Comparison of ENCODE assay signal across 8 cellular contexts in the genomic region with DNA sequence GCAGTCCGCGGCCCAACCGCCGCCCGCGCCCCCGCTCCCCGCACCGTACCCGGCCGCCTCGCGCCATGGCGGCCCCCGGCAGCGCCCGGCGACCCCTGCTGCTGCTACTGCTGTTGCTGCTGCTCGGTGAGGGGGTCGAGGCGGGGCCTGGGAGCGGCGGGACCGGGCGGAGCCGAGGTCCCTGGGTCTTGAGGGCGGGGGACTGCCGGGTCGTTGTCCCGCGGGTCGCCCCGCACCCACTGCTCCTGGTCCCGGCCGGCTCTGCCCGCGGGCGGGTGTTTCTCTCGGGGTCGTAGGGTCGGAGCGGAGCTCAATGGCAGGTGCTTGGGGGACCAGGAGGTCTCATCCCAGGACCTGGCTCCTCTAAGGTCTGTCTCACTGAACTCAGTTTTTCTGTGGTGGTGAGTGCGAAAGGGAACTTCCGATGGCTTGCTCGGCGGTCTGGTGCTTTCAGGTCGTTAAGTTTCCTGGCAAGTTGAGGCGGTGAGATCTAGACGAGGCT. TPM values are rescaled to one million over a fixed set of nuclear protein-coding genes. Genes with fewer than 3 reads are reported as not detected.
A peak's percentile ranks its signal among the peaks of the same experiment; 100 is the strongest.
DNase-seq lines count a peak whose midpoint lies in the region; ATAC-seq and TF ChIP-seq lines count a peak whose summit lies in the region.

No MANE protein-coding gene starts in this region.

- POLR2A ChIA-PET in HEK293T (lab: Yijun Ruan, JAX) (interaction anchor here (0.5 to 0.6 kb wide), 2 partner anchors 14 to 20 kb away, joined by 3 read pairs; no protein-coding TSS in a partner anchor), OCI-LY7 (lab: Charles Lee) (interaction anchor here (0.6 kb wide), 1 partner anchor 154 kb away, joined by 5 read pairs; no protein-coding TSS in a partner anchor)

- H3K4me3 ChIP-seq in OCI-LY7 (ENCODE audit: low read depth, low read length, poor library complexity, severe bottlenecking) (peak overlapping the region; percentile 90), iPS-11a (ENCODE audit: low read depth, low read length) (peak overlapping the region; percentile 95)

- TF ChIP-seq CTCF in OCI-LY7 (conservative IDR thresholded peaks at IDR 0.05; ENCODE audit: low read length) = no peak

- H3K27ac ChIP-seq in OCI-LY7 (ENCODE audit: low read depth, low read length, poor library complexity, severe bottlenecking) = no peak overlapping the region

- peaks cover 4% of the 10 kb centered on the region; the same call in 1 of the 2 replicates for H4K20me1 ChIP-seq in OCI-LY7 (ENCODE audit: insufficient read depth, low read length)

- H3K4me2 ChIP-seq in OCI-LY7 (ENCODE audit: low read length) = peak overlapping the region; percentile 95

- CTCF ChIA-PET in HEK293T (lab: Yijun Ruan, JAX) (no interaction called here), OCI-LY7 (lab: Charles Lee; ENCODE audit: unreplicated experiment) (no interaction called here)
- CTCF ChIA-PET in activated naive CD4-positive, alpha-beta T cell treated with anti-CD3 and anti-CD28 coated beads for 36 hours (lab: Charles Lee) = interaction anchor here (0.5 to 1.2 kb wide), 2 partner anchors 88 to 188 kb away, joined by 3 read pairs; a partner anchor contains a TSS

- no TSS peak for BruUV-seq in OCI-LY7 (replicated peaks; lab: Mats Ljungman, UMichigan)

- peaks cover 24% of the 10 kb centered on the region for H3K79me2 ChIP-seq in OCI-LY7 (ENCODE audit: insufficient read depth, low read depth, low read length)

- no peaks in the 10 kb centered on the region for H3K36me3 ChIP-seq in OCI-LY7 (ENCODE audit: insufficient read depth, low read length)

- DNase-seq in HEK293T (ENCODE audit: extremely low spot score) (peak; percentile 9), OCI-LY7 (ENCODE audit: low spot score) (no peak), NCI-H2227 treated with DMSO at 0.1 percent for 48 hours (lab: John Stamatoyannopoulos, UW) (no peak), KG1 (lab: John Stamatoyannopoulos, UW) (no peak)
- DNase-seq in activated naive CD4-positive, alpha-beta T cell treated with anti-CD3 and anti-CD28 coated beads for 36 hours = peak; percentile 42
- DNase-seq in stimulated activated CD4-positive, alpha-beta T cell treated with anti-CD3 and anti-CD28 coated beads, Interleukin-15, amount 100 ng/mL, for 48 hours (ENCODE audit: low read depth in 2 of 2) = peak; percentile 10 to 13

- H3K27ac Mint-ChIP-seq in activated naive CD4-positive, alpha-beta T cell treated with anti-CD3 and anti-CD28 coated beads for 36 hours = peak overlapping the region; percentile 79

- H2AFZ ChIP-seq in OCI-LY7 (ENCODE audit: low read length) = no peak overlapping the region

- no peaks in the 10 kb centered on the region for H3K9me2 ChIP-seq in OCI-LY7 (ENCODE audit: insufficient read depth, low read length)

- H3K9me3 Mint-ChIP-seq in activated naive CD4-positive, alpha-beta T cell treated with anti-CD3 and anti-CD28 coated beads for 36 hours = no peaks in the 10 kb centered on the region

- peak; percentile 38 for ATAC-seq in GM18498 (IDR thresholded peaks at IDR 0.05; ENCODE audit: unreplicated experiment)

- H3K4me1 Mint-ChIP-seq in activated naive CD4-positive, alpha-beta T cell treated with anti-CD3 and anti-CD28 coated beads for 36 hours (ENCODE audit: low read depth) = peaks cover 26% of the 10 kb centered on the region

- intact Hi-C loops in OCI-LY7 (cut with micrococcal nuclease; ENCODE audit: unreplicated experiment) = loop anchor here (1.0 to 5.0 kb wide), 4 partner anchors 87 to 193 kb away; a partner anchor contains a TSS
- intact Hi-C loops in activated naive CD4-positive, alpha-beta T cell treated with anti-CD3 and anti-CD28 coated beads for 36 hours (cut with micrococcal nuclease) = loop anchor here (1.0 to 5.0 kb wide), 5 partner anchors 89 to 355 kb away; a partner anchor contains a TSS

- peak overlapping the region; percentile 90 for H3K4me3 Mint-ChIP-seq in activated naive CD4-positive, alpha-beta T cell treated with anti-CD3 and anti-CD28 coated beads for 36 hours

- peaks cover 5% of the 10 kb centered on the region for H3K27me3 Mint-ChIP-seq in activated naive CD4-positive, alpha-beta T cell treated with anti-CD3 and anti-CD28 coated beads for 36 hours (ENCODE audit: low read depth)

- H3K4me1 ChIP-seq in OCI-LY7 (ENCODE audit: insufficient read depth, low read length, poor library complexity, severe bottlenecking) = peaks cover 11% of the 10 kb centered on the region

- no peaks in the 10 kb centered on the region for H3K9me3 ChIP-seq in OCI-LY7 (ENCODE audit: low read length)

- H3K36me3 Mint-ChIP-seq in activated naive CD4-positive, alpha-beta T cell treated with anti-CD3 and anti-CD28 coated beads for 36 hours (ENCODE audit: low read depth) = peaks cover 6% of the 10 kb centered on the region

TF ChIP-seq in HEK293T, 16 proteins besides CTCF, POLR2A, EP300 and RAD21:
- no peak for TF ChIP-seq BHLHE40 (IDR thresholded peaks at IDR 0.05; ENCODE audit: borderline replicate concordance)

RNA-seq across cellular contexts. Expression of a gene that starts 0.4 kb away (rescaled TPM):
- 9.3 and 12.2 TPM in 2 replicates for total RNA-seq in OCI-LY7 (2014; rRNA removed; shearing (Covaris generic))
- 22.4 and 24.6 TPM in 2 replicates for total RNA-seq in OCI-LY7 (2022)
- 10 to 100 TPM; 33.5 to 33.7 TPM for total RNA-seq in activated naive CD4-positive, alpha-beta T cell treated with anti-CD3 and anti-CD28 coated beads for 36 hours

Comparison
In these comparisons a context has a peak if more than half of its experiments do, and no peak if none do; other contexts are left out.
1. DNase-seq: peak in HEK293T (single experiment), activated naive CD4-positive, alpha-beta T cell treated with anti-CD3 and anti-CD28 coated beads for 36 hours (single experiment) and stimulated activated CD4-positive, alpha-beta T cell treated with anti-CD3 and anti-CD28 coated beads, Interleukin-15, amount 100 ng/mL, for 48 hours (2 of 2); none in OCI-LY7 (single experiment), NCI-H2227 treated with DMSO at 0.1 percent for 48 hours (single experiment) and KG1 (single experiment).